17 cellular contexts compared by ENCODE assay signal in genomic region chr4:111977419-111977965, GRCh38.
DNase-seq lines count a peak whose midpoint lies in the region; ATAC-seq and TF ChIP-seq lines count a peak whose summit lies in the region.
"Had no signal": no experiment of that assay in that cellular context is flagged by ENCODE, and none has a peak within 500 bp of the region (broad histone marks: within the 10 kb centered on the region; RNA-seq: fewer than 3 reads in every experiment).

No MANE protein-coding gene starts in this region.

- H3K79me2 ChIP-seq in HCT116 (ENCODE audit: insufficient read depth, low read length) (no peaks in the 10 kb centered on the region), PC-9 (ENCODE audit: low read depth) (no peaks in the 10 kb centered on the region), neural progenitor cell (ENCODE audit: low read depth) (no peaks in the 10 kb centered on the region)

- POLR2A ChIA-PET in HCT116 (lab: Charles Lee) (no interaction called here), PC-9 (lab: Charles Lee; ENCODE audit: unreplicated experiment) (no interaction called here)

- no peaks in the 10 kb centered on the region for H4K20me1 ChIP-seq in HCT116 (ENCODE audit: insufficient read depth)
- H4K20me1 ChIP-seq in PC-9 (ENCODE audit: insufficient read depth) = no peaks in the 10 kb centered on the region
- H4K20me1 ChIP-seq in neural progenitor cell (ENCODE audit: low read depth) = no peaks in the 10 kb centered on the region

- no peaks in the 10 kb centered on the region for H3K36me3 ChIP-seq in HCT116 (ENCODE audit: control insufficient read depth in 1 of 2, insufficient read depth in 2 of 2, low read length in 2 of 2)
- no peaks in the 10 kb centered on the region for H3K36me3 ChIP-seq in PC-9 (ENCODE audit: low read depth)
- H3K36me3 ChIP-seq in neural progenitor cell = no peaks in the 10 kb centered on the region
- H3K36me3 ChIP-seq: MG63, SJCRH30 had no signal

- H3K27ac ChIP-seq in HCT116 (ENCODE audit: low read depth, low read length) (no peak overlapping the region), PC-9 (no peak overlapping the region), neural progenitor cell (no peak overlapping the region)
- H3K27ac ChIP-seq: SJCRH30 had no signal

- H3K4me1 ChIP-seq in HCT116 (ENCODE audit: control insufficient read depth in 1 of 2, insufficient read depth in 2 of 2, low read length in 2 of 2) = no peaks in the 10 kb centered on the region; a peak in 1 of 4 replicates
- 0 out of 2 replicates have a peak, but pooled peaks cover 7% of the 10 kb centered on the region for H3K4me1 ChIP-seq in PC-9 (replicated peaks; ENCODE audit: insufficient read depth)
- H3K4me1 ChIP-seq in neural progenitor cell = no peaks in the 10 kb centered on the region
- H3K4me1 ChIP-seq: Caco-2, SJCRH30 had no signal

- H3K4me2 ChIP-seq in HCT116 (ENCODE audit: low read length) = no peak overlapping the region
- no peak overlapping the region for H3K4me2 ChIP-seq in PC-9
- no peak overlapping the region for H3K4me2 ChIP-seq in neural progenitor cell

- no peak overlapping the region for H3K27ac Mint-ChIP-seq in neural progenitor cell
- H3K27ac Mint-ChIP-seq: CD4-positive, alpha-beta memory T cell had no signal

- H2AFZ ChIP-seq in HCT116 (ENCODE audit: low read depth, low read length, poor library complexity, severe bottlenecking) = peak overlapping the region; percentile 22
- peak overlapping the region; percentile 73 for H2AFZ ChIP-seq in PC-9
- peak overlapping the region; percentile 57 for H2AFZ ChIP-seq in neural progenitor cell (replicated peaks)

- TF ChIP-seq CTCF in HCT116 (IDR thresholded peaks at IDR 0.05 in 2 of 3, conservative IDR thresholded peaks at IDR 0.05 in 1 of 3; ENCODE audit: borderline replicate concordance in 1 of 3, insufficient read depth in 1 of 3, low read depth in 2 of 3, low read length in 2 of 3) = no peak
- TF ChIP-seq CTCF in PC-9 (conservative IDR thresholded peaks at IDR 0.05) = no peak
- TF ChIP-seq CTCF in neural progenitor cell (IDR thresholded peaks at IDR 0.05) = no peak

- no peaks in the 10 kb centered on the region for H3F3A ChIP-seq in PC-9 (ENCODE audit: insufficient read depth, low read depth)
- H3F3A ChIP-seq in neural progenitor cell (ENCODE audit: low read depth) = no peaks in the 10 kb centered on the region

- H3K27me3 ChIP-seq in HCT116 (ENCODE audit: insufficient read depth, low read length) = no peaks in the 10 kb centered on the region
- no peaks in the 10 kb centered on the region for H3K27me3 ChIP-seq in PC-9 (ENCODE audit: insufficient read depth, low read depth)
- no peaks in the 10 kb centered on the region for H3K27me3 ChIP-seq in neural progenitor cell
- H3K27me3 ChIP-seq: MG63, SJCRH30 had no signal

- BruUV-seq in HCT116 (replicated peaks; lab: Mats Ljungman, UMichigan) (no TSS peak), PC-9 (replicated peaks; lab: Mats Ljungman, UMichigan) (no TSS peak)

- H3K4me1 Mint-ChIP-seq in neural progenitor cell = no peaks in the 10 kb centered on the region
- H3K4me1 Mint-ChIP-seq: CD4-positive, alpha-beta memory T cell had no signal

- H3K36me3 Mint-ChIP-seq in neural progenitor cell = no peaks in the 10 kb centered on the region
- H3K36me3 Mint-ChIP-seq: CD4-positive, alpha-beta memory T cell had no signal

- no peaks in the 10 kb centered on the region for H3K9me2 ChIP-seq in HCT116 (ENCODE audit: insufficient read depth)
- H3K9me2 ChIP-seq in PC-9 (ENCODE audit: insufficient read depth) = no peaks in the 10 kb centered on the region

- CTCF ChIA-PET in HCT116 (lab: Charles Lee) = no interaction called here
- CTCF ChIA-PET in PC-9 (lab: Charles Lee) = no interaction called here

- ATAC-seq in HCT116 (no peak), esophagus mucosa (peak; percentile 74), GM21576 (IDR thresholded peaks at IDR 0.05; ENCODE audit: unreplicated experiment) (no peak)
- ATAC-seq: Panc1 had no signal

- intact Hi-C loops in HCT116 (cut with micrococcal nuclease) = no loop called here
- intact Hi-C loops in PC-9 (cut with micrococcal nuclease; ENCODE audit: unreplicated experiment) = no loop called here

- H3K4me3 Mint-ChIP-seq in neural progenitor cell = no peak overlapping the region
- H3K4me3 Mint-ChIP-seq: CD4-positive, alpha-beta memory T cell had no signal

- no peak for TF ChIP-seq POLR2A in HCT116 (IDR thresholded peaks at IDR 0.05; ENCODE audit: borderline replicate concordance, extremely low read depth, insufficient read depth, insufficient read length)

- RAD21 ChIA-PET in HCT116 (lab: Charles Lee; ENCODE audit: low non-redundant PET in 1 of 2, low total read pairs in 2 of 2, uncharacterized antibody in 2 of 2, unreplicated experiment in 2 of 2) = no interaction called here

- no peak overlapping the region for H3K9ac ChIP-seq in HCT116 (ENCODE audit: low read length)
- H3K9ac ChIP-seq in neural progenitor cell = no peak overlapping the region

- H3K27me3 Mint-ChIP-seq in neural progenitor cell (ENCODE audit: insufficient read depth, low read depth) = no peaks in the 10 kb centered on the region

- H3K9me3 Mint-ChIP-seq in neural progenitor cell = peaks cover 5% of the 10 kb centered on the region

- DNase-seq in HCT116 (ENCODE audit: low read depth, low spot score) = no peak
- DNase-seq in PC-9 = no peak
- no peak for DNase-seq in neural progenitor cell (ENCODE audit: low spot score)
- DNase-seq in glomerular visceral epithelial cell (ENCODE audit: extremely low spot score) = no peak
- no peak for DNase-seq in NCI-H748 treated with DMSO at 0.1 percent for 48 hours (lab: John Stamatoyannopoulos, UW)
- DNase-seq: Caco-2; CD4-positive, alpha-beta memory T cell; DMS 273 treated with DMSO at 0.1 percent for 48 hours; GDM1; Kasumi-1; MG63; NCI-H1417 treated with DMSO at 0.1 percent for 48 hours; NCI-H187; SJCRH30 had no signal

- H3K9me3 ChIP-seq in HCT116 (ENCODE audit: control insufficient read depth in 1 of 2, insufficient read depth in 1 of 2, low read depth in 1 of 2, low read length in 2 of 2) = no peaks in the 10 kb centered on the region
- no peaks in the 10 kb centered on the region; the same call in 1 of the 2 replicates for H3K9me3 ChIP-seq in PC-9 (ENCODE audit: insufficient read depth, low read depth)
- no peaks in the 10 kb centered on the region for H3K9me3 ChIP-seq in neural progenitor cell (ENCODE audit: low read depth)
- H3K9me3 ChIP-seq: Caco-2, MG63, SJCRH30 had no signal

- no peak overlapping the region for H3K4me3 ChIP-seq in HCT116 (replicated peaks in 1 of 2; ENCODE audit: low read depth in 1 of 2, low read length in 2 of 2)
- H3K4me3 ChIP-seq in PC-9 = no peak overlapping the region
- H3K4me3 ChIP-seq in neural progenitor cell = no peak overlapping the region
- H3K4me3 ChIP-seq: MG63, SJCRH30 had no signal

- TF ChIP-seq RAD21 in HCT116 (IDR thresholded peaks at IDR 0.05; ENCODE audit: low read depth) = no peak

TF ChIP-seq in HCT116, 20 proteins besides CTCF, POLR2A, EP300 and RAD21 (continues in another document):
- no peak for TF ChIP-seq EZH2 (IDR thresholded peaks at IDR 0.05)
- no peak for TF ChIP-seq CEBPB (IDR thresholded peaks at IDR 0.05; ENCODE audit: low read depth)
- no peak for TF ChIP-seq JUND (IDR thresholded peaks at IDR 0.05)
- no peak for TF ChIP-seq ATF3 (IDR thresholded peaks at IDR 0.05)
- TF ChIP-seq EGR1 (IDR thresholded peaks at IDR 0.05; ENCODE audit: low read depth) = no peak
- TF ChIP-seq EZH2phosphoT487 (IDR thresholded peaks at IDR 0.05; ENCODE audit: borderline replicate concordance) = no peak
- TF ChIP-seq SRF (IDR thresholded peaks at IDR 0.05; ENCODE audit: low read depth) = no peak
- TF ChIP-seq ELF1 (IDR thresholded peaks at IDR 0.05; ENCODE audit: borderline replicate concordance, low read depth) = no peak
- TF ChIP-seq ZNF274 (IDR thresholded peaks at IDR 0.05; ENCODE audit: low read depth, low read length) = no peak
- TF ChIP-seq, protein P1, sequence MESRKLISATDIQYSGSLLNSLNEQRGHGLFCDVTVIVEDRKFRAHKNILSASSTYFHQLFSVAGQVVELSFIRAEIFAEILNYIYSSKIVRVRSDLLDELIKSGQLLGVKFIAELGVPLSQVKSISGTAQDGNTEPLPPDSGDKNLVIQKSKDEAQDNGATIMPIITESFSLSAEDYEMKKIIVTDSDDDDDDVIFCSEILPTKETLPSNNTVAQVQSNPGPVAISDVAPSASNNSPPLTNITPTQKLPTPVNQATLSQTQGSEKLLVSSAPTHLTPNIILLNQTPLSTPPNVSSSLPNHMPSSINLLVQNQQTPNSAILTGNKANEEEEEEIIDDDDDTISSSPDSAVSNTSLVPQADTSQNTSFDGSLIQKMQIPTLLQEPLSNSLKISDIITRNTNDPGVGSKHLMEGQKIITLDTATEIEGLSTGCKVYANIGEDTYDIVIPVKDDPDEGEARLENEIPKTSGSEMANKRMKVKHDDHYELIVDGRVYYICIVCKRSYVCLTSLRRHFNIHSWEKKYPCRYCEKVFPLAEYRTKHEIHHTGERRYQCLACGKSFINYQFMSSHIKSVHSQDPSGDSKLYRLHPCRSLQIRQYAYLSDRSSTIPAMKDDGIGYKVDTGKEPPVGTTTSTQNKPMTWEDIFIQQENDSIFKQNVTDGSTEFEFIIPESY (IDR thresholded peaks at IDR 0.05; ENCODE audit: extremely low read depth, insufficient replicate concordance, low read length) = no peak
- TF ChIP-seq POLR2AphosphoS5 (IDR thresholded peaks at IDR 0.05; ENCODE audit: low read depth, low read length) = no peak
- no peak for TF ChIP-seq SP1 (IDR thresholded peaks at IDR 0.05; ENCODE audit: low read depth)
- TF ChIP-seq SIN3A (IDR thresholded peaks at IDR 0.05; ENCODE audit: low read depth) = no peak
- TF ChIP-seq CBX3 (IDR thresholded peaks at IDR 0.05; ENCODE audit: low read depth) = no peak

Comparison
In these comparisons a context has a peak if more than half of its experiments do, and no peak if none do; other contexts are left out.
1. H2AFZ ChIP-seq: peak in every context shown above with its lines; median percentile 73 in PC-9; 57 in neural progenitor cell; 22 in HCT116.